ENCODE assay signal across 8 cellular contexts in the genomic region with DNA sequence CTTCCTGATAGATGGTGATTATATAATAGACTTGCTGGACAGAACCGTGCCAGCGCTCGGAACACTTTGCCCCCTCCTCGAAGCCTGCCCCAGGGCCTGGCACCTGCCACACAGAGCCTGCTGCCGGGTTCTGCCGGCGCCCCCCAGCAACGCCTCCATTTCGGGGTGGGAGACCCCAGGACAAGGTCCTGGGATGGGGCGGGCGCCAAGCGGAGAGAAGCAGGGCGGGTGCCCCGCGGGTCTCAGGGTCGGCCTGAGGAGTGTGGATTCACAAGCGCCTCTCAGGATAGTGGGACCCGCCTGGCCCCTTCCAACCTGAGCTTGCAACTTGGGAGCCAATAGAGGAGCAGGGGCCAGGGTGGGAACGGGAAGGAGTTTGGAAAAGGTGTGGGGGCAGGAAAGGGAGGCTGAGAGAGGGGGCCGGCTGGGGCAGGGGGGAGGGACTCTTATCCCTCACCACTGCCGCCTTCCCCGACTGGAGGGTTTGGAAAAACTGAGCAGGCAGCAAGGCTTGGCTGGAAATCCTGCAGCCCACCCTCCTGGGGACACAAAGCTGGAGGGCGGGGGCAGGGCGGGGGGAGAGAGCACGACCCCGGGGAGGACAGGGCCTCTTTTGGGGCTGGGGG. TPM values are rescaled to one million over a fixed set of nuclear protein-coding genes. Genes with fewer than 3 reads are reported as not detected.
DNase-seq lines count a peak whose midpoint lies in the region; ATAC-seq and TF ChIP-seq lines count a peak whose summit lies in the region.

No MANE protein-coding gene starts in this region.

- H3K4me3 Mint-ChIP-seq in Caco-2 (ENCODE audit: unreplicated experiment) (peak overlapping the region; percentile 79), HFFc6 (peak overlapping the region; percentile 96)

- peaks cover 28% of the 10 kb centered on the region for H3K36me3 Mint-ChIP-seq in Caco-2 (ENCODE audit: insufficient read depth, unreplicated experiment)
- H3K36me3 Mint-ChIP-seq in HFFc6 (ENCODE audit: low read depth), result peaks cover 7% of the 10 kb centered on the region

- POLR2A ChIA-PET in Caco-2 (lab: Charles Lee), result interaction anchor here (1.3 to 4.3 kb wide), 4 partner anchors 12 to 138 kb away, joined by 6 to 171 read pairs (median 10); a partner anchor contains a TSS

- intact Hi-C loops in Caco-2 (cut with micrococcal nuclease; ENCODE audit: unreplicated experiment), result loop anchor here (1.0 kb wide), 3 partner anchors 22 to 139 kb away; a partner anchor contains a TSS

- in situ Hi-C loops in astrocyte of the spinal cord (cut with HindIII; ENCODE audit: low sequenced_read_pairs), result no loop called here

- CTCF ChIA-PET in Caco-2 (lab: Charles Lee), result interaction anchor here (0.7 to 4.9 kb wide), 12 partner anchors 8 to 308 kb away, joined by 3 to 170 read pairs (median 6); a partner anchor contains a TSS

- peak overlapping the region; percentile 92 to 99 (median 98) for H3K27ac ChIP-seq in Peyer's patch
- H3K27ac ChIP-seq in skeletal muscle tissue (ENCODE audit: low read depth, low read length), result peak overlapping the region; percentile 100

- TSS peak; percentile 11 for BruUV-seq in Caco-2 (replicated peaks; lab: Mats Ljungman, UMichigan)

- no peaks in the 10 kb centered on the region for H3K9me3 ChIP-seq in Caco-2
- H3K9me3 ChIP-seq in Peyer's patch, result no peaks in the 10 kb centered on the region
- H3K9me3 ChIP-seq in iPS-15b (ENCODE audit: control insufficient read depth, insufficient read depth, low read length), result no peaks in the 10 kb centered on the region
- H3K9me3 ChIP-seq in skeletal muscle tissue (ENCODE audit: control insufficient read depth in 3 of 3, low read length in 3 of 3), result no peaks in the 10 kb centered on the region

- no peak for ATAC-seq in HG02970 (IDR thresholded peaks at IDR 0.05; ENCODE audit: low FRiP score, unreplicated experiment)
- no peak for ATAC-seq in HG02763 (IDR thresholded peaks at IDR 0.05; ENCODE audit: unreplicated experiment)

- no peaks in the 10 kb centered on the region for H3K9me3 Mint-ChIP-seq in Caco-2 (ENCODE audit: unreplicated experiment)
- no peaks in the 10 kb centered on the region for H3K9me3 Mint-ChIP-seq in HFFc6

- H3K27ac Mint-ChIP-seq in Caco-2 (ENCODE audit: unreplicated experiment), result peak overlapping the region; percentile 84
- H3K27ac Mint-ChIP-seq in HFFc6, result peak overlapping the region; percentile 84

- H3K4me3 ChIP-seq in Caco-2 (ENCODE audit: low read depth, low read length) (peak overlapping the region; percentile 64), Peyer's patch (peak overlapping the region; percentile 71 to 89 (median 78)), astrocyte of the spinal cord (ENCODE audit: low read depth, low read length) (peak overlapping the region; percentile 65), iPS-15b (ENCODE audit: low read depth, low read length) (peak overlapping the region; percentile 93), skeletal muscle tissue (ENCODE audit: low read length in 3 of 3) (peak overlapping the region; percentile 91 to 96 (median 95))

- no peaks in the 10 kb centered on the region for H3K27me3 ChIP-seq in Caco-2 (replicated peaks; ENCODE audit: control insufficient read depth, insufficient read depth, low read length)
- H3K27me3 ChIP-seq in Peyer's patch, result no peaks in the 10 kb centered on the region
- H3K27me3 ChIP-seq in iPS-15b (ENCODE audit: control insufficient read depth, insufficient read depth, low read length), result peaks cover 15% of the 10 kb centered on the region
- H3K27me3 ChIP-seq in skeletal muscle tissue (ENCODE audit: control insufficient read depth in 3 of 3, insufficient read depth in 3 of 3, low read length in 3 of 3), result no peaks in the 10 kb centered on the region

- H3K4me1 Mint-ChIP-seq in Caco-2 (ENCODE audit: low read depth, unreplicated experiment) (peaks cover 23% of the 10 kb centered on the region), HFFc6 (ENCODE audit: low read depth) (peaks cover 51% of the 10 kb centered on the region)

- H3K4me1 ChIP-seq in Caco-2 (peaks cover 20% of the 10 kb centered on the region), Peyer's patch (peaks cover 0 to 25% (median 9%) of the 10 kb centered on the region in 4 donors), iPS-15b (ENCODE audit: control insufficient read depth, insufficient read depth, low read length) (peaks cover 10% of the 10 kb centered on the region), skeletal muscle tissue (ENCODE audit: control insufficient read depth in 3 of 3, insufficient read depth in 3 of 3, low read length in 3 of 3) (peaks cover 45 to 63% (median 46%) of the 10 kb centered on the region in 3 donors)

- no peaks in the 10 kb centered on the region for H3K36me3 ChIP-seq in Caco-2 (ENCODE audit: control insufficient read depth, insufficient read depth, low read length)
- no peaks in the 10 kb centered on the region for H3K36me3 ChIP-seq in Peyer's patch
- no peaks in the 10 kb centered on the region for H3K36me3 ChIP-seq in iPS-15b (ENCODE audit: control insufficient read depth, insufficient read depth, low read length)
- H3K36me3 ChIP-seq in skeletal muscle tissue (ENCODE audit: control insufficient read depth in 3 of 3, insufficient read depth in 3 of 3, low read length in 3 of 3), result peaks cover 0 to 3% (median 2%) of the 10 kb centered on the region in 3 donors

- H3K27me3 Mint-ChIP-seq in Caco-2 (ENCODE audit: insufficient read depth, unreplicated experiment) (no peaks in the 10 kb centered on the region), HFFc6 (ENCODE audit: insufficient read depth) (no peaks in the 10 kb centered on the region; the same call in 1 of the 2 replicates)

- no peak overlapping the region for H3K9ac ChIP-seq in iPS-15b (ENCODE audit: low read depth, low read length)
- peak overlapping the region; percentile 83 to 93 (median 84) for H3K9ac ChIP-seq in skeletal muscle tissue (ENCODE audit: low read depth in 1 of 3, low read length in 3 of 3)

- TF ChIP-seq POLR2A in Peyer's patch (IDR thresholded peaks at IDR 0.05), result peak; percentile 70

- DNase-seq in Caco-2 (peak; percentile 81 to 86), HFFc6 (no peak), Peyer's patch (no peak), astrocyte of the spinal cord (ENCODE audit: low read depth, low spot score) (peak; percentile 75)

- TF ChIP-seq CTCF in Caco-2 (IDR thresholded peaks at IDR 0.05; ENCODE audit: insufficient read depth in 1 of 2, low read depth in 1 of 2, low read length in 1 of 2, severe bottlenecking in 1 of 2, unreplicated experiment in 1 of 2) (peak in 1 of 2 experiments; percentile 0), HFFc6 (IDR thresholded peaks at IDR 0.05) (no peak), Peyer's patch (IDR thresholded peaks at IDR 0.05) (peak in 1 of 6 experiments; percentile 11), astrocyte of the spinal cord (IDR thresholded peaks at IDR 0.05; ENCODE audit: low read depth, low read length) (no peak)

RNA-seq across cellular contexts. Expression of a gene that starts 3.3 kb away (rescaled TPM):
- total RNA-seq in Caco-2 (2022) (186 and 203 TPM in 2 replicates), Peyer's patch (10 to 100 TPM; 26.4 to 51.3 (median 34.1) TPM), skeletal muscle tissue (24.0 TPM)
- 100 to 1,000 TPM; 120 to 135 (median 127) TPM for total RNA-seq in HFFc6 (2021; fragmentation: NEBNext Ultra II Directional; extraction: Animal tissue kit (Norgen Biotek cat#: 25700))

RNA-seq across cellular contexts. Expression of a gene that starts 27.1 kb away (rescaled TPM):
- total RNA-seq in Caco-2 (2022) (1.8 and 3.5 TPM in 2 replicates), Peyer's patch (not detected), skeletal muscle tissue (not detected)
- under 1 TPM in 4 of 6 experiments, not detected in 2; 0.19 to 0.83 (median 0.29) TPM for total RNA-seq in HFFc6 (2021; fragmentation: NEBNext Ultra II Directional; extraction: Animal tissue kit (Norgen Biotek cat#: 25700))

RNA-seq across cellular contexts. Expression of a gene that starts 42.6 kb away (rescaled TPM):
- total RNA-seq in Caco-2 (2022), result not detected in 2 replicates
- total RNA-seq in HFFc6 (2021; fragmentation: NEBNext Ultra II Directional; extraction: Animal tissue kit (Norgen Biotek cat#: 25700)), result not detected
- total RNA-seq in Peyer's patch, result not detected
- not detected for total RNA-seq in skeletal muscle tissue

RNA-seq across cellular contexts. Expression of a gene that starts 45.3 kb away (rescaled TPM):
- total RNA-seq in Caco-2 (2022) (not detected in 2 replicates), Peyer's patch (1 to 10 TPM in 2 of 4 donors, under 1 TPM in 1, not detected in 1; 0.66 to 7.4 (median 1.1) TPM), skeletal muscle tissue (not detected)
- total RNA-seq in HFFc6 (2021; fragmentation: NEBNext Ultra II Directional; extraction: Animal tissue kit (Norgen Biotek cat#: 25700)), result under 1 TPM in 1 of 6 experiments, not detected in 5; 0.06 TPM

Comparison
In these comparisons a context has a peak if more than half of its experiments do, and no peak if none do; other contexts are left out.
1. DNase-seq: peak in Caco-2 (2 of 2) and astrocyte of the spinal cord (single experiment); none in HFFc6 (single experiment) and Peyer's patch (0 of 3).
2. Peak in every context shown above with its lines, with median percentiles within 50 percentile points of each other: H3K4me3 ChIP-seq.